Comparison of ENCODE assay signal across 14 cellular contexts in genomic region chr3:94440767-94441493, GRCh38.
DNase-seq lines count a peak whose midpoint lies in the region; ATAC-seq and TF ChIP-seq lines count a peak whose summit lies in the region.
"Had no signal": no experiment of that assay in that cellular context is flagged by ENCODE, and none has a peak within 500 bp of the region (broad histone marks: within the 10 kb centered on the region; RNA-seq: fewer than 3 reads in every experiment).

No MANE protein-coding gene starts in this region.

- TF ChIP-seq CTCF in fibroblast of pulmonary artery (IDR thresholded peaks at IDR 0.05; ENCODE audit: low read length, missing control alignments) (no peak), retinal pigment epithelial cell (conservative IDR thresholded peaks at IDR 0.05; ENCODE audit: low read depth, low read length) (no peak)

- H3K27me3 Mint-ChIP-seq in activated CD8-positive, alpha-beta T cell treated with anti-CD3 and anti-CD28 coated beads, Interleukin-2, amount 10 ng/mL, durations not matched to agents 7 days and 5 days (ENCODE audit: low read depth): no peaks in the 10 kb centered on the region
- H3K27me3 Mint-ChIP-seq: activated CD8-positive, alpha-beta T cell treated with anti-CD3 and anti-CD28 coated beads for 36 hours; dendritic cell treated with granulocyte-macrophage colony-stimulating factor and Interleukin-4, amounts not matched to agents 40 ng/mL and 50 ng/mL, for 4 days had no signal

- ATAC-seq in SK-N-SH treated with all-trans-retinoic acid at 6 μM for 48 hours: peak; percentile 94
- ATAC-seq in activated CD8-positive, alpha-beta T cell treated with anti-CD3 and anti-CD28 coated beads, Interleukin-2, amount 10 ng/mL, durations not matched to agents 7 days and 5 days: no peak
- ATAC-seq in HG03025 (IDR thresholded peaks at IDR 0.05; ENCODE audit: low FRiP score, unreplicated experiment): no peak
- ATAC-seq: activated CD8-positive, alpha-beta T cell treated with anti-CD3 and anti-CD28 coated beads for 36 hours had no signal

- H3K4me1 Mint-ChIP-seq in activated CD8-positive, alpha-beta T cell treated with anti-CD3 and anti-CD28 coated beads, Interleukin-2, amount 10 ng/mL, durations not matched to agents 7 days and 5 days (ENCODE audit: low read depth): no peaks in the 10 kb centered on the region

- no peak overlapping the region for H3K4me3 Mint-ChIP-seq in activated CD8-positive, alpha-beta T cell treated with anti-CD3 and anti-CD28 coated beads, Interleukin-2, amount 10 ng/mL, durations not matched to agents 7 days and 5 days
- H3K4me3 Mint-ChIP-seq: activated CD8-positive, alpha-beta T cell treated with anti-CD3 and anti-CD28 coated beads for 36 hours; dendritic cell treated with granulocyte-macrophage colony-stimulating factor and Interleukin-4, amounts not matched to agents 40 ng/mL and 50 ng/mL, for 4 days had no signal

- CTCF ChIA-PET in activated CD8-positive, alpha-beta T cell treated with anti-CD3 and anti-CD28 coated beads, Interleukin-2, amount 10 ng/mL, durations not matched to agents 7 days and 5 days (lab: Charles Lee): no interaction called here

- H3K4me3 ChIP-seq in fibroblast of pulmonary artery (replicated peaks; ENCODE audit: low read depth, low read length) (no peak overlapping the region), retinal pigment epithelial cell (ENCODE audit: low read length) (no peak overlapping the region)
- H3K4me3 ChIP-seq: testis had no signal

- peaks cover 11% of the 10 kb centered on the region for H3K9me3 Mint-ChIP-seq in activated CD8-positive, alpha-beta T cell treated with anti-CD3 and anti-CD28 coated beads, Interleukin-2, amount 10 ng/mL, durations not matched to agents 7 days and 5 days (ENCODE audit: insufficient read depth)

- DNase-seq in H4 (ENCODE audit: low spot score): peak; percentile 12
- DNase-seq in fibroblast of pulmonary artery (ENCODE audit: low read depth): peak; percentile 85
- DNase-seq in retinal pigment epithelial cell (ENCODE audit: low read depth): peak; percentile 61
- DNase-seq in activated CD8-positive, alpha-beta T cell treated with anti-CD3 and anti-CD28 coated beads, Interleukin-2, amount 10 ng/mL, durations not matched to agents 7 days and 5 days: no peak
- DNase-seq in activated CD4-positive, CD25-positive, alpha-beta regulatory T cell (lab: John Stamatoyannopoulos, UW): no peak
- no peak for DNase-seq in SK-N-DZ (ENCODE audit: low spot score)
- DNase-seq: activated CD8-positive, alpha-beta T cell treated with anti-CD3 and anti-CD28 coated beads for 36 hours; activated naive CD4-positive, alpha-beta T cell treated with Interleukin-2 at 50 U/mL for 16 hours; NCI-H2171; T-helper 9 cell; testis had no signal

- H3K27ac Mint-ChIP-seq in activated CD8-positive, alpha-beta T cell treated with anti-CD3 and anti-CD28 coated beads, Interleukin-2, amount 10 ng/mL, durations not matched to agents 7 days and 5 days: no peak overlapping the region
- H3K27ac Mint-ChIP-seq: activated CD8-positive, alpha-beta T cell treated with anti-CD3 and anti-CD28 coated beads for 36 hours; dendritic cell treated with granulocyte-macrophage colony-stimulating factor and Interleukin-4, amounts not matched to agents 40 ng/mL and 50 ng/mL, for 4 days had no signal

- POLR2A ChIA-PET in activated CD8-positive, alpha-beta T cell treated with anti-CD3 and anti-CD28 coated beads, Interleukin-2, amount 10 ng/mL, durations not matched to agents 7 days and 5 days (lab: Charles Lee): no interaction called here

- H3K36me3 Mint-ChIP-seq in activated CD8-positive, alpha-beta T cell treated with anti-CD3 and anti-CD28 coated beads, Interleukin-2, amount 10 ng/mL, durations not matched to agents 7 days and 5 days (ENCODE audit: low read depth): no peaks in the 10 kb centered on the region

TF ChIP-seq in SK-N-SH treated with all-trans-retinoic acid at 6 μM for 48 hours, 23 proteins besides CTCF, POLR2A, EP300 and RAD21:
- TF ChIP-seq ISL1 (CRISPR knock-in tag; IDR thresholded peaks at IDR 0.05) (peak; percentile 68), TCF4 (CRISPR knock-in tag; IDR thresholded peaks at IDR 0.05; ENCODE audit: borderline replicate concordance) (no peak), OSR1 (CRISPR knock-in tag; IDR thresholded peaks at IDR 0.05) (no peak), ZFP3 (CRISPR knock-in tag; IDR thresholded peaks at IDR 0.05) (no peak), PPARA (CRISPR knock-in tag; IDR thresholded peaks at IDR 0.05; ENCODE audit: borderline replicate concordance) (no peak)

Comparison
In these comparisons a context has a peak if more than half of its experiments do, and no peak if none do; other contexts are left out.
1. DNase-seq: peak in H4 (single experiment), fibroblast of pulmonary artery (single experiment) and retinal pigment epithelial cell (single experiment); none in activated CD8-positive, alpha-beta T cell treated with anti-CD3 and anti-CD28 coated beads, Interleukin-2, amount 10 ng/mL, durations not matched to agents 7 days and 5 days (single experiment), activated CD4-positive, CD25-positive, alpha-beta regulatory T cell (0 of 4) and SK-N-DZ (single experiment).